8 cellular contexts compared by ENCODE assay signal in the genomic region with DNA sequence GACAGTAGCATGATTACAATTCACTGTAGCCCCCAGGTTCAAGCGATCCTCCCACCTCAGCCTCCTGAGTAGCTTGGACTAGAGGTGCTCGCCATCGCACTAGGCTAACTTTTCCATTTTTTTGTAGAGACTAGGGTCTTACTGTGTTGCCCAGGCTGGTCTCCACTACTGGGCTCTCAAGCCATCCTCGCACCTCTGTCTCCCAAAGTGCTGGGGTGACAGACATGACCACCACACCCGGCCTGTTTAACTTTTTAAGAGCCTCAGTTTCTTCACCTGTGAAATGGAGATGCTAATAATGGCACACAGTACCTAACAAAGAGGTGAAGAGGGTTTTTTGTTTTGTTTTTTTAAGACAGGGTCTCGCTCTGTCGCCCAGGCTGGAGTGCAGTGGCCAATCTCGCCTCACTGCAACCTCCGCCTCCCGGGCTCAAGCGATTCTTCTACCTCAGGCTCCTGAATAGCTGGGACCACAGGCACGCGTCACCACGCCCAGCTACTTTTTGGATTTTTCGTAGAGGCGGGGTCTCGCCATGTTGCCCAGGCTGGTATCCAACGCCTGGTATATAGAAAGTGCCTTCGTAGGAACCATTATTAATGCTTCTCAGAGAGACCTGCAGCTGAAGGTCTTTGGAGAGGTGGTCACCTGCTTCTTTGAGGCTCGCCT. TPM values are rescaled to one million over a fixed set of nuclear protein-coding genes. Genes with fewer than 3 reads are reported as not detected.
DNase-seq lines count a peak whose midpoint lies in the region; ATAC-seq, FAIRE-seq and TF ChIP-seq lines count a peak whose summit lies in the region.

No MANE protein-coding gene starts in this region.

- H2AFZ ChIP-seq in GM12878 (ENCODE audit: control insufficient read depth, low read depth, low read length): peak overlapping the region; percentile 100

- peak overlapping the region; percentile 99 for H3K27ac Mint-ChIP-seq in memory B cell

- peak; percentile 2; the same call in 1 of the 3 replicates for ATAC-seq in GM12878
- ATAC-seq in memory B cell (ENCODE audit: low read depth): no peak

- H3K4me3 ChIP-seq in GM12878: peak overlapping the region; percentile 87
- H3K4me3 ChIP-seq in uterus: peak overlapping the region; percentile 56 to 59

- SMC1A ChIA-PET in GM12878 (lab: Charles Lee; ENCODE audit: uncharacterized antibody, unreplicated experiment): interaction anchor here (0.8 to 3.2 kb wide), 12 partner anchors 10 to 264 kb away, joined by 3 to 14 read pairs (median 4); partner anchors contain the start of genes KCNN3 and PBXIP1

- H3K27me3 ChIP-seq in GM12878 (replicated peaks in 1 of 2; ENCODE audit: control insufficient read depth in 2 of 2, insufficient read depth in 2 of 2, low read length in 1 of 2): no peaks in the 10 kb centered on the region
- H3K27me3 ChIP-seq in uterus: no peaks in the 10 kb centered on the region

- H3K27ac ChIP-seq in GM12878 (ENCODE audit: control insufficient read depth, insufficient read depth) (peak overlapping the region; percentile 100), uterus (peak overlapping the region; percentile 93 to 98)

- peaks cover 54% of the 10 kb centered on the region for H3K79me2 ChIP-seq in GM12878 (ENCODE audit: control insufficient read depth, insufficient read depth, low read length)

- H4K20me1 ChIP-seq in GM12878 (ENCODE audit: control insufficient read depth, insufficient read depth): no peaks in the 10 kb centered on the region

- H3K9me3 Mint-ChIP-seq in memory B cell: no peaks in the 10 kb centered on the region

- CTCF ChIA-PET in GM12878 (lab: Yijun Ruan, JAX): interaction anchor here (0.6 to 3.5 kb wide), 25 partner anchors 15 to 601 kb away, joined by 3 to 20 read pairs (median 5); partner anchors contain the start of genes FLAD1, KRTCAP2, PBXIP1 and PYGO2

- no peaks in the 10 kb centered on the region for H3K27me3 Mint-ChIP-seq in memory B cell

- TF ChIP-seq CTCF in GM12878 (IDR thresholded peaks at IDR 0.05 in 2 of 3, conservative IDR thresholded peaks at IDR 0.05 in 1 of 3; ENCODE audit: control insufficient read depth in 2 of 3, extremely low read depth in 1 of 3, insufficient read depth in 1 of 3, low read depth in 3 of 3, low read length in 3 of 3) (no peak), uterus (IDR thresholded peaks at IDR 0.05) (no peak)

- DNase-seq in stimulated activated CD4-positive, alpha-beta T cell treated with anti-CD3 and anti-CD28 coated beads, Interleukin-15, amount 100 ng/mL, for 24 hours: peak; percentile 39
- DNase-seq in stimulated activated CD4-positive, alpha-beta T cell treated with anti-CD3 and anti-CD28 coated beads, Interleukin-2, amount 100 ng/mL, for 24 hours: no peak
- DNase-seq in GM12878 (ENCODE audit: low read depth, low spot score) (no peak), memory B cell (ENCODE audit: low spot score in 2 of 2) (no peak), uterus (no peak), frontal cortex (ENCODE audit: low spot score in 2 of 2) (no peak), NCI-H2227 treated with DMSO at 0.1 percent for 48 hours (lab: John Stamatoyannopoulos, UW) (no peak), superior temporal gyrus (ENCODE audit: extremely low spot score) (no peak)

- POLR2A ChIA-PET in GM12878 (lab: Charles Lee): interaction anchor here (0.6 to 2.9 kb wide), 23 partner anchors 9 to 943 kb away, joined by 3 to 19 read pairs (median 5); partner anchors contain the start of genes ADAR, CKS1B, FLAD1 and KCNN3

- H3K4me3 Mint-ChIP-seq in memory B cell: peak overlapping the region; percentile 99

- no peaks in the 10 kb centered on the region for H3K36me3 Mint-ChIP-seq in memory B cell

- H3K36me3 ChIP-seq in GM12878 (ENCODE audit: control insufficient read depth in 2 of 2, insufficient read depth in 2 of 2, low read length in 1 of 2) (peaks cover 0 to 4% of the 10 kb centered on the region in 2 experiments; a peak in 1 of 4 replicates), uterus (no peaks in the 10 kb centered on the region)

- H3K4me1 ChIP-seq in GM12878 (ENCODE audit: control insufficient read depth, insufficient read depth, low read length): peaks cover 30% of the 10 kb centered on the region
- no peaks in the 10 kb centered on the region for H3K4me1 ChIP-seq in uterus

- peak overlapping the region; percentile 97 for H3K9ac ChIP-seq in GM12878 (ENCODE audit: control insufficient read depth, insufficient read depth, low read length)

- RAD21 ChIA-PET in GM12878 (lab: Charles Lee; ENCODE audit: unreplicated experiment): interaction anchor here (0.7 to 2.6 kb wide), 19 partner anchors 10 to 1043 kb away, joined by 3 to 12 read pairs (median 4); partner anchors contain the start of genes ARHGEF2, CKS1B, KCNN3 and PBXIP1

- WGBS in GM12878 (ENCODE audit: insufficient coverage, insufficient replicate concordance, low lambda C conversion rate, missing lambda C conversion rate): 3% methylated on average over 20 of the region's 20 CpGs

- peak overlapping the region; percentile 97 for H3K4me2 ChIP-seq in GM12878 (ENCODE audit: control insufficient read depth, insufficient read depth)

- intact Hi-C loops in GM12878 (cut with micrococcal nuclease; ENCODE audit: unreplicated experiment): loop anchor here (2.0 kb wide), 2 partner anchors 25 to 65 kb away; partner anchors contain the start of gene PYGO2
- intact Hi-C loops in uterus (cut with DNase I; ENCODE audit: low total_unique reads): no loop called here

- no peak for TF ChIP-seq POLR2A in GM12878 (IDR thresholded peaks at IDR 0.05; ENCODE audit: low read depth, low read length)
- TF ChIP-seq POLR2A in uterus (IDR thresholded peaks at IDR 0.05): no peak

- H3K4me1 Mint-ChIP-seq in memory B cell: peaks cover 29% of the 10 kb centered on the region

- TF ChIP-seq RAD21 in GM12878 (IDR thresholded peaks at IDR 0.05; ENCODE audit: insufficient read depth, low read depth, low read length): no peak

- TF ChIP-seq EP300 in GM12878 (IDR thresholded peaks at IDR 0.05; ENCODE audit: borderline replicate concordance in 1 of 2, control insufficient read depth in 1 of 2, low read depth in 2 of 2, low read length in 2 of 2): no peak

- FAIRE-seq in GM12878 (lab: Jason Lieb, UNC): no peak
- FAIRE-seq in frontal cortex (lab: Jason Lieb, UNC): no peak

- H3K9me3 ChIP-seq in GM12878 (replicated peaks; ENCODE audit: control insufficient read depth, insufficient read depth, low read length) (no peaks in the 10 kb centered on the region), uterus (no peaks in the 10 kb centered on the region)

- in situ Hi-C loops in GM12878 (cut with MboI): no loop called here

- no TSS peak for BruUV-seq in GM12878 (replicated peaks; lab: Mats Ljungman, UMichigan)

RNA-seq across cellular contexts. Expression of gene PMVK, which starts 0.6 kb away (rescaled TPM):
- total RNA-seq in GM12878 (2013; cell fraction: nucleolus; rRNA removed): 6.7 and 8.9 TPM in 2 replicates
- total RNA-seq in GM12878 (2014; rRNA removed) (20.8 and 23.8 TPM in 2 replicates), GM12878 (2014; rRNA removed; fragmentation: Illumina TruSeq; extraction: Trizol) (33.2 and 33.3 TPM in 2 replicates), GM12878 (2021) (72.5 and 74.7 TPM in 2 replicates), uterus (10 to 100 TPM in 1 of 4 donors, 1 to 10 TPM in 3; 2.6 to 21.2 (median 6.4) TPM), frontal cortex (10.2 TPM)
- polyA plus RNA-seq in GM12878 (2011; ENCODE audit: low read depth): 26.9 TPM
- polyA plus RNA-seq in GM12878 (2011; rRNA removed) (42.8 and 65.7 TPM in 2 replicates), GM12878 (2014; fragmentation: Illumina TruSeq; extraction: Trizol) (15.1 and 31.1 TPM in 2 replicates), GM12878 (2014; fragmentation: Nextera tagmentation; extraction: Ambion mirVana) (10 to 100 TPM in 1 of 2 experiments, 1 to 10 TPM in 1; 6.0 to 28.8 TPM), GM12878 (2014; rRNA removed) (90.4 and 94.3 TPM in 2 replicates), GM12878 (2016; fragmentation: Nextera tagmentation; extraction: Ambion mirVana) (100 to 1,000 TPM; 118 to 121 TPM)
- 67.0 and 92.4 TPM in 2 replicates for polyA plus RNA-seq in GM12878 (2011; cell fraction: cytosol; rRNA removed)
- polyA plus RNA-seq in GM12878 (2011; cell fraction: nucleus; rRNA removed): 28.9 and 37.2 TPM in 2 replicates
- 61.9 and 67.4 TPM in 2 replicates for polyA plus RNA-seq in GM12878 (2012)
- 18.7 and 34.0 TPM in 2 replicates for polyA minus RNA-seq in GM12878 (2011; rRNA and poly(A)+ RNA removed)
- 16.2 and 16.8 TPM in 2 replicates for polyA minus RNA-seq in GM12878 (2011; cell fraction: cytosol; rRNA and poly(A)+ RNA removed)
- polyA minus RNA-seq in GM12878 (2011; cell fraction: nucleus; rRNA and poly(A)+ RNA removed): 7.4 and 13.5 TPM in 2 replicates

RNA-seq across cellular contexts. Expression of gene PBXIP1, which starts 20.0 kb away (rescaled TPM):
- total RNA-seq in GM12878 (2013; cell fraction: nucleolus; rRNA removed): 33.0 and 36.9 TPM in 2 replicates
- total RNA-seq in GM12878 (2014; rRNA removed): 25.6 and 26.8 TPM in 2 replicates
- 14.3 and 15.6 TPM in 2 replicates for total RNA-seq in GM12878 (2014; rRNA removed; fragmentation: Illumina TruSeq; extraction: Trizol)
- 21.1 and 24.6 TPM in 2 replicates for total RNA-seq in GM12878 (2021)
- polyA plus RNA-seq in GM12878 (2011; ENCODE audit: low read depth): 23.3 TPM
- 15.0 and 20.9 TPM in 2 replicates for polyA plus RNA-seq in GM12878 (2011; rRNA removed)
- polyA plus RNA-seq in GM12878 (2011; cell fraction: cytosol; rRNA removed): 23.1 and 26.3 TPM in 2 replicates
- polyA plus RNA-seq in GM12878 (2011; cell fraction: nucleus; rRNA removed): 37.4 and 41.6 TPM in 2 replicates
- 36.8 and 37.1 TPM in 2 replicates for polyA plus RNA-seq in GM12878 (2012)
- 8.0 and 15.2 TPM in 2 replicates for polyA plus RNA-seq in GM12878 (2014; fragmentation: Illumina TruSeq; extraction: Trizol)
- polyA plus RNA-seq in GM12878 (2014; fragmentation: Nextera tagmentation; extraction: Ambion mirVana): 1 to 10 TPM in 1 of 2 experiments, under 1 TPM in 1; 0.63 to 2.0 TPM
- polyA plus RNA-seq in GM12878 (2014; rRNA removed): 22.4 and 22.9 TPM in 2 replicates
- 10 to 100 TPM; 12.2 to 13.7 TPM for polyA plus RNA-seq in GM12878 (2016; fragmentation: Nextera tagmentation; extraction: Ambion mirVana)
- polyA minus RNA-seq in GM12878 (2011; rRNA and poly(A)+ RNA removed): 10.8 and 26.6 TPM in 2 replicates
- polyA minus RNA-seq in GM12878 (2011; cell fraction: cytosol; rRNA and poly(A)+ RNA removed): 7.4 and 8.3 TPM in 2 replicates
- 6.5 and 10.7 TPM in 2 replicates for polyA minus RNA-seq in GM12878 (2011; cell fraction: nucleus; rRNA and poly(A)+ RNA removed)
- 100 to 1,000 TPM in 1 of 4 donors, 10 to 100 TPM in 3; 34.4 to 151 (median 88.6) TPM for total RNA-seq in uterus
- 15.1 TPM for total RNA-seq in frontal cortex

RNA-seq across cellular contexts. Expression of gene PYGO2, which starts 25.7 kb away (rescaled TPM):
- total RNA-seq in GM12878 (2013; cell fraction: nucleolus; rRNA removed): 21.0 and 21.3 TPM in 2 replicates
- 21.1 and 21.9 TPM in 2 replicates for total RNA-seq in GM12878 (2014; rRNA removed)
- 12.4 and 12.9 TPM in 2 replicates for total RNA-seq in GM12878 (2014; rRNA removed; fragmentation: Illumina TruSeq; extraction: Trizol)
- 32.9 and 33.8 TPM in 2 replicates for total RNA-seq in GM12878 (2021)
- polyA plus RNA-seq in GM12878 (2011; ENCODE audit: low read depth): 9.9 TPM
- polyA plus RNA-seq in GM12878 (2011; rRNA removed): 14.4 and 22.8 TPM in 2 replicates
- 27.4 and 28.7 TPM in 2 replicates for polyA plus RNA-seq in GM12878 (2011; cell fraction: cytosol; rRNA removed)
- polyA plus RNA-seq in GM12878 (2011; cell fraction: nucleus; rRNA removed): 43.9 and 46.6 TPM in 2 replicates
- 17.7 and 19.5 TPM in 2 replicates for polyA plus RNA-seq in GM12878 (2012)
- polyA plus RNA-seq in GM12878 (2014; fragmentation: Illumina TruSeq; extraction: Trizol): 19.8 and 24.2 TPM in 2 replicates
- 1 to 10 TPM; 8.1 to 8.3 TPM for polyA plus RNA-seq in GM12878 (2014; fragmentation: Nextera tagmentation; extraction: Ambion mirVana)
- polyA plus RNA-seq in GM12878 (2014; rRNA removed): 27.8 and 30.0 TPM in 2 replicates
- 10 to 100 TPM; 27.8 to 28.0 TPM for polyA plus RNA-seq in GM12878 (2016; fragmentation: Nextera tagmentation; extraction: Ambion mirVana)
- 12.5 and 20.0 TPM in 2 replicates for polyA minus RNA-seq in GM12878 (2011; rRNA and poly(A)+ RNA removed)
- 8.6 and 8.8 TPM in 2 replicates for polyA minus RNA-seq in GM12878 (2011; cell fraction: cytosol; rRNA and poly(A)+ RNA removed)
- polyA minus RNA-seq in GM12878 (2011; cell fraction: nucleus; rRNA and poly(A)+ RNA removed): 10.8 and 15.9 TPM in 2 replicates
- total RNA-seq in uterus: 10 to 100 TPM in 3 of 4 donors, 1 to 10 TPM in 1; 10.0 to 36.4 (median 15.9) TPM
- 9.4 TPM for total RNA-seq in frontal cortex

RNA-seq across cellular contexts. Expression of gene SHC1, which starts 34.7 kb away (rescaled TPM):
- 28.2 and 32.6 TPM in 2 replicates for total RNA-seq in GM12878 (2013; cell fraction: nucleolus; rRNA removed)
- total RNA-seq in GM12878 (2014; rRNA removed): 22.2 and 24.7 TPM in 2 replicates
- 15.1 and 16.7 TPM in 2 replicates for total RNA-seq in GM12878 (2014; rRNA removed; fragmentation: Illumina TruSeq; extraction: Trizol)
- total RNA-seq in GM12878 (2021): 36.5 and 38.3 TPM in 2 replicates
- 20.5 TPM for polyA plus RNA-seq in GM12878 (2011; ENCODE audit: low read depth)
- 25.8 and 49.3 TPM in 2 replicates for polyA plus RNA-seq in GM12878 (2011; rRNA removed)
- polyA plus RNA-seq in GM12878 (2011; cell fraction: cytosol; rRNA removed): 43.4 and 48.7 TPM in 2 replicates
- 89.2 and 106 TPM in 2 replicates for polyA plus RNA-seq in GM12878 (2011; cell fraction: nucleus; rRNA removed)
- polyA plus RNA-seq in GM12878 (2012): 21.0 and 29.9 TPM in 2 replicates
- polyA plus RNA-seq in GM12878 (2014; fragmentation: Illumina TruSeq; extraction: Trizol): 47.3 and 67.3 TPM in 2 replicates
- polyA plus RNA-seq in GM12878 (2014; fragmentation: Nextera tagmentation; extraction: Ambion mirVana): 1 to 10 TPM; 2.6 to 3.7 TPM
- polyA plus RNA-seq in GM12878 (2014; rRNA removed): 35.0 and 35.4 TPM in 2 replicates
- polyA plus RNA-seq in GM12878 (2016; fragmentation: Nextera tagmentation; extraction: Ambion mirVana): 10 to 100 TPM; 24.9 to 25.5 TPM
- polyA minus RNA-seq in GM12878 (2011; rRNA and poly(A)+ RNA removed): 35.0 and 41.1 TPM in 2 replicates
- 13.8 and 21.9 TPM in 2 replicates for polyA minus RNA-seq in GM12878 (2011; cell fraction: cytosol; rRNA and poly(A)+ RNA removed)
- polyA minus RNA-seq in GM12878 (2011; cell fraction: nucleus; rRNA and poly(A)+ RNA removed): 14.7 and 25.1 TPM in 2 replicates
- 100 to 1,000 TPM in 2 of 4 donors, 10 to 100 TPM in 2; 93.5 to 149 (median 101) TPM for total RNA-seq in uterus
- total RNA-seq in frontal cortex: 6.9 TPM

RNA-seq across cellular contexts. Expression of gene CKS1B, which starts 38.6 kb away (rescaled TPM):
- total RNA-seq in GM12878 (2013; cell fraction: nucleolus; rRNA removed): 19.6 and 23.8 TPM in 2 replicates
- total RNA-seq in GM12878 (2014; rRNA removed) (176 and 192 TPM in 2 replicates), GM12878 (2014; rRNA removed; fragmentation: Illumina TruSeq; extraction: Trizol) (168 and 170 TPM in 2 replicates), GM12878 (2021) (125 and 134 TPM in 2 replicates), uterus (10 to 100 TPM; 14.1 to 52.7 (median 22.8) TPM), frontal cortex (12.6 TPM)
- polyA plus RNA-seq in GM12878 (2011; ENCODE audit: low read depth): 366 TPM
- polyA plus RNA-seq in GM12878 (2011; rRNA removed) (534 and 543 TPM in 2 replicates), GM12878 (2014; fragmentation: Illumina TruSeq; extraction: Trizol) (316 and 394 TPM in 2 replicates), GM12878 (2014; fragmentation: Nextera tagmentation; extraction: Ambion mirVana) (100 to 1,000 TPM; 598 to 608 TPM), GM12878 (2014; rRNA removed) (214 and 229 TPM in 2 replicates), GM12878 (2016; fragmentation: Nextera tagmentation; extraction: Ambion mirVana) (100 to 1,000 TPM; 411 to 419 TPM)
- polyA plus RNA-seq in GM12878 (2011; cell fraction: cytosol; rRNA removed): 498 and 551 TPM in 2 replicates
- polyA plus RNA-seq in GM12878 (2011; cell fraction: nucleus; rRNA removed): 223 and 288 TPM in 2 replicates
- 190 and 203 TPM in 2 replicates for polyA plus RNA-seq in GM12878 (2012)
- 221 and 229 TPM in 2 replicates for polyA minus RNA-seq in GM12878 (2011; rRNA and poly(A)+ RNA removed)
- 41.8 and 54.5 TPM in 2 replicates for polyA minus RNA-seq in GM12878 (2011; cell fraction: cytosol; rRNA and poly(A)+ RNA removed)
- 32.4 and 34.0 TPM in 2 replicates for polyA minus RNA-seq in GM12878 (2011; cell fraction: nucleus; rRNA and poly(A)+ RNA removed)
